1 cellular context compared by ENCODE assay signal in the genomic region with DNA sequence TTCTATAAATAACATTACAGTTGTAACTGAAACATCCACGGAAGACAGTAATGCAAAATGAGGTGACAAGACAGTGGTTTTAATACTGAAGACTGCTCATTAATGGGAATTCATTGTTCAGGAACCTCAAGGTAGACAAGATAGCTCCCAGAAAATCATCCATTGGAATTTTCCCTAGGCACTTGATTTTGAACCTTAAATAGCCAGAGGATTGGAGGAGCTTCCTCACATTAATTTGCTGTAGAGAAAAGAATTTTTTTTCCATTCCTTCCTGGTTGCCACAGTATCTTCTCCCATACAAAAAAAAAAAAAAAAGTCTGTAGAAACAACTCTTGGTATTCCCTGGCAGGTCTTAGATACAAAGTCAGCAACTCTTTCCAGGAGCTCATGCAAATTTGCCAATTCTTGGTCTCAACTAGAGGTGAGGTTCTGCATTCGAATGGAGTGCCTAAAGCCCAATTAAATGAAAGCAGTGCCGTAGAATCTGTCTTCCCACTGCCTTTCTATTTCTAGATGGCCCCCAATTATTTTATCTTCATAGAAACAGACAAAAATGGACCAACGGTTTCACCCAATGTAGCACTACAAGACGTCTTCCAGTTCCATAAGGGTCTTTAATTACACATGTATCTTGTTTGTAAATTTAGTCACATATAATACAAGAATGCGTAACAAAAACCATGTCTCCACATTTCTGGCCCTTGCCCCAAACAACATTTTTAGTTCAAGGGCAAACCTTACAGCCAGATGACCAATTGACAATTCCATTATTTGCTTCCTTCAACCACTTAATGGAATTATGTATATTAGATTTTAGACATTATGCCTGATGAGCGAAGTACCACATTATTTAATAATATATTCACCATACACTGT.
TF ChIP-seq lines count a peak whose summit lies in the region.

No MANE protein-coding gene starts in this region.

TF ChIP-seq in HCT116, 20 proteins besides CTCF, POLR2A, EP300 and RAD21 (continued from another document):
- TF ChIP-seq, protein P1, sequence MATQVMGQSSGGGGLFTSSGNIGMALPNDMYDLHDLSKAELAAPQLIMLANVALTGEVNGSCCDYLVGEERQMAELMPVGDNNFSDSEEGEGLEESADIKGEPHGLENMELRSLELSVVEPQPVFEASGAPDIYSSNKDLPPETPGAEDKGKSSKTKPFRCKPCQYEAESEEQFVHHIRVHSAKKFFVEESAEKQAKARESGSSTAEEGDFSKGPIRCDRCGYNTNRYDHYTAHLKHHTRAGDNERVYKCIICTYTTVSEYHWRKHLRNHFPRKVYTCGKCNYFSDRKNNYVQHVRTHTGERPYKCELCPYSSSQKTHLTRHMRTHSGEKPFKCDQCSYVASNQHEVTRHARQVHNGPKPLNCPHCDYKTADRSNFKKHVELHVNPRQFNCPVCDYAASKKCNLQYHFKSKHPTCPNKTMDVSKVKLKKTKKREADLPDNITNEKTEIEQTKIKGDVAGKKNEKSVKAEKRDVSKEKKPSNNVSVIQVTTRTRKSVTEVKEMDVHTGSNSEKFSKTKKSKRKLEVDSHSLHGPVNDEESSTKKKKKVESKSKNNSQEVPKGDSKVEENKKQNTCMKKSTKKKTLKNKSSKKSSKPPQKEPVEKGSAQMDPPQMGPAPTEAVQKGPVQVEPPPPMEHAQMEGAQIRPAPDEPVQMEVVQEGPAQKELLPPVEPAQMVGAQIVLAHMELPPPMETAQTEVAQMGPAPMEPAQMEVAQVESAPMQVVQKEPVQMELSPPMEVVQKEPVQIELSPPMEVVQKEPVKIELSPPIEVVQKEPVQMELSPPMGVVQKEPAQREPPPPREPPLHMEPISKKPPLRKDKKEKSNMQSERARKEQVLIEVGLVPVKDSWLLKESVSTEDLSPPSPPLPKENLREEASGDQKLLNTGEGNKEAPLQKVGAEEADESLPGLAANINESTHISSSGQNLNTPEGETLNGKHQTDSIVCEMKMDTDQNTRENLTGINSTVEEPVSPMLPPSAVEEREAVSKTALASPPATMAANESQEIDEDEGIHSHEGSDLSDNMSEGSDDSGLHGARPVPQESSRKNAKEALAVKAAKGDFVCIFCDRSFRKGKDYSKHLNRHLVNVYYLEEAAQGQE (IDR thresholded peaks at IDR 0.05; ENCODE audit: low read depth) = no peak
- TF ChIP-seq YY1 (IDR thresholded peaks at IDR 0.05; ENCODE audit: extremely low read depth, insufficient replicate concordance, low read depth, low read length) (no peak), POLR2AphosphoS5 (IDR thresholded peaks at IDR 0.05; ENCODE audit: low read depth, low read length) (peak; percentile 73), ZNF274 (IDR thresholded peaks at IDR 0.05; ENCODE audit: low read depth, low read length) (no peak), SIN3A (IDR thresholded peaks at IDR 0.05; ENCODE audit: low read depth) (no peak), SRF (IDR thresholded peaks at IDR 0.05; ENCODE audit: low read depth) (0 out of 2 replicates have a peak, but pooled peaks have one; percentile 3), FOSL1 (IDR thresholded peaks at IDR 0.05; ENCODE audit: low read depth) (no peak), CBX3 (IDR thresholded peaks at IDR 0.05; ENCODE audit: low read depth) (no peak), CEBPB (IDR thresholded peaks at IDR 0.05; ENCODE audit: low read depth) (no peak), JUND (IDR thresholded peaks at IDR 0.05) (no peak), EZH2 (IDR thresholded peaks at IDR 0.05) (no peak), SP1 (IDR thresholded peaks at IDR 0.05; ENCODE audit: low read depth) (peak; percentile 9; the same call in 1 of the 2 replicates), ELF1 (IDR thresholded peaks at IDR 0.05; ENCODE audit: borderline replicate concordance, low read depth) (0 out of 2 replicates have a peak, but pooled peaks have one; percentile 11), TCF7L2 (IDR thresholded peaks at IDR 0.05; ENCODE audit: borderline replicate concordance, extremely low read depth, insufficient read depth, insufficient read length) (no peak)
- TF ChIP-seq, protein P2, sequence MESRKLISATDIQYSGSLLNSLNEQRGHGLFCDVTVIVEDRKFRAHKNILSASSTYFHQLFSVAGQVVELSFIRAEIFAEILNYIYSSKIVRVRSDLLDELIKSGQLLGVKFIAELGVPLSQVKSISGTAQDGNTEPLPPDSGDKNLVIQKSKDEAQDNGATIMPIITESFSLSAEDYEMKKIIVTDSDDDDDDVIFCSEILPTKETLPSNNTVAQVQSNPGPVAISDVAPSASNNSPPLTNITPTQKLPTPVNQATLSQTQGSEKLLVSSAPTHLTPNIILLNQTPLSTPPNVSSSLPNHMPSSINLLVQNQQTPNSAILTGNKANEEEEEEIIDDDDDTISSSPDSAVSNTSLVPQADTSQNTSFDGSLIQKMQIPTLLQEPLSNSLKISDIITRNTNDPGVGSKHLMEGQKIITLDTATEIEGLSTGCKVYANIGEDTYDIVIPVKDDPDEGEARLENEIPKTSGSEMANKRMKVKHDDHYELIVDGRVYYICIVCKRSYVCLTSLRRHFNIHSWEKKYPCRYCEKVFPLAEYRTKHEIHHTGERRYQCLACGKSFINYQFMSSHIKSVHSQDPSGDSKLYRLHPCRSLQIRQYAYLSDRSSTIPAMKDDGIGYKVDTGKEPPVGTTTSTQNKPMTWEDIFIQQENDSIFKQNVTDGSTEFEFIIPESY (IDR thresholded peaks at IDR 0.05; ENCODE audit: extremely low read depth, insufficient replicate concordance, low read length) = no peak
- TF ChIP-seq, protein P3, sequence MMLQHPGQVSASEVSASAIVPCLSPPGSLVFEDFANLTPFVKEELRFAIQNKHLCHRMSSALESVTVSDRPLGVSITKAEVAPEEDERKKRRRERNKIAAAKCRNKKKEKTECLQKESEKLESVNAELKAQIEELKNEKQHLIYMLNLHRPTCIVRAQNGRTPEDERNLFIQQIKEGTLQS (IDR thresholded peaks at IDR 0.05) = no peak
- TF ChIP-seq, protein P4, sequence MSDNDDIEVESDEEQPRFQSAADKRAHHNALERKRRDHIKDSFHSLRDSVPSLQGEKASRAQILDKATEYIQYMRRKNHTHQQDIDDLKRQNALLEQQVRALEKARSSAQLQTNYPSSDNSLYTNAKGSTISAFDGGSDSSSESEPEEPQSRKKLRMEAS (IDR thresholded peaks at IDR 0.05) = no peak
